In genomic region chr7:139861794-139862193, GRCh38 we compare ENCODE assay signal across 17 cellular contexts. TPM values are rescaled to one million over a fixed set of nuclear protein-coding genes. Genes with fewer than 3 reads are reported as not detected.
"Had no signal": no experiment of that assay in that cellular context is flagged by ENCODE, and none has a peak within 500 bp of the region (broad histone marks: within the 10 kb centered on the region; RNA-seq: fewer than 3 reads in every experiment).

No MANE protein-coding gene starts in this region.

- H3K27ac Mint-ChIP-seq: activated CD4-positive, alpha-beta T cell treated with anti-CD3 and anti-CD28 coated beads for 36 hours; activated naive CD4-positive, alpha-beta T cell treated with anti-CD3 and anti-CD28 coated beads, Interleukin-2, amount 50 U/mL, for 72 hours; activated T-helper 1 cell treated with anti-CD3 and anti-CD28 coated beads, Interleukin-12 subunit alpha, Interleukin-12 subunit beta, Interleukin-2, Interleukin-4 antibody, amounts not matched to agents 30 ng/mL and 10 ng/mL and 1 ng/mL, durations not matched to agents 14 hours and 24 hours and 36 hours had no signal

- H3K27me3 Mint-ChIP-seq: naive B cell had no signal

- H3K4me3 Mint-ChIP-seq: activated CD4-positive, alpha-beta T cell treated with anti-CD3 and anti-CD28 coated beads for 36 hours; activated T-helper 1 cell treated with anti-CD3 and anti-CD28 coated beads, Interleukin-12 subunit alpha, Interleukin-12 subunit beta, Interleukin-2, Interleukin-4 antibody, amounts not matched to agents 30 ng/mL and 10 ng/mL and 1 ng/mL, durations not matched to agents 14 hours and 24 hours and 36 hours had no signal

- DNase-seq: activated CD4-positive, alpha-beta T cell treated with anti-CD3 and anti-CD28 coated beads for 36 hours; activated CD4-positive, alpha-beta T cell treated with anti-CD3 and anti-CD28 coated beads, Interleukin-2, amount 50 U/mL, for 48 hours; activated gamma-delta T cell treated with Interleukin-2 at 50 U/mL for 16 hours; adrenal gland; cerebellar nuclear complex; effector CD8-positive, alpha-beta T cell; esophagus squamous epithelium; mesenchymal stem cell; mucosa of descending colon; naive B cell; sigmoid colon; stimulated activated CD8-positive, alpha-beta memory T cell treated with anti-CD3 and anti-CD28 coated beads, Interleukin-4, amount 100 ng/mL, for 48 hours; stimulated activated naive CD4-positive, alpha-beta T cell; thyroid gland had no signal

- ATAC-seq: activated CD4-positive, alpha-beta T cell treated with anti-CD3 and anti-CD28 coated beads for 36 hours; activated naive CD4-positive, alpha-beta T cell treated with anti-CD3 and anti-CD28 coated beads, Interleukin-2, amount 50 U/mL, for 72 hours; mucosa of descending colon had no signal

RNA-seq across cellular contexts. Expression of gene TBXAS1, which starts 32.7 kb away (rescaled TPM):
- total RNA-seq: fibroblast of villous mesenchyme had no signal
